Comparison of ENCODE assay signal across 11 cellular contexts in genomic region chr15:85402195-85402921, GRCh38. TPM values are rescaled to one million over a fixed set of nuclear protein-coding genes. Genes with fewer than 3 reads are reported as not detected.
DNase-seq lines count a peak whose midpoint lies in the region; ATAC-seq and TF ChIP-seq lines count a peak whose summit lies in the region.
"Had no signal": no experiment of that assay in that cellular context is flagged by ENCODE, and none has a peak within 500 bp of the region (broad histone marks: within the 10 kb centered on the region; RNA-seq: fewer than 3 reads in every experiment).

No MANE protein-coding gene starts in this region.

- H3K9ac ChIP-seq in HUES64 (ENCODE audit: low read depth, low read length): peak overlapping the region; percentile 7; the same call in 1 of the 2 replicates

- DNase-seq in CD4-positive, alpha-beta T cell: no peak
- DNase-seq in central memory CD8-positive, alpha-beta T cell (ENCODE audit: low spot score in 2 of 2): no peak
- no peak for DNase-seq in naive thymus-derived CD8-positive, alpha-beta T cell
- no peak for DNase-seq in adrenal gland
- no peak for DNase-seq in GM10248 (ENCODE audit: extremely low spot score)
- DNase-seq in SHP77 treated with DMSO at 0.1 percent for 48 hours (lab: John Stamatoyannopoulos, UW): no peak
- DNase-seq: central memory CD4-positive, alpha-beta T cell; NCI-H510A; pancreas had no signal

- no peak for TF ChIP-seq POLR2A in adrenal gland (IDR thresholded peaks at IDR 0.05)

- no peak overlapping the region for H3K27ac ChIP-seq in CD4-positive, alpha-beta T cell (ENCODE audit: low read depth, low read length)
- 0 out of 2 replicates have a peak overlapping the region, but pooled peaks have one; percentile 32 for H3K27ac ChIP-seq in HUES64 (ENCODE audit: low read depth, low read length)
- H3K27ac ChIP-seq in adrenal gland: peak overlapping the region in 1 of 5 donors; percentile 10

- no peaks in the 10 kb centered on the region for H3K36me3 ChIP-seq in HUES64 (ENCODE audit: insufficient read depth, low read length)
- no peaks in the 10 kb centered on the region for H3K36me3 ChIP-seq in adrenal gland (replicated peaks in 1 of 2)
- H3K36me3 ChIP-seq: pancreas had no signal

- WGBS in HUES64: 88% methylated on average over 5 of the region's 5 CpGs
- 62 to 75% (median 66%) methylated on average over 5 of the region's 5 CpGs for WGBS in adrenal gland, 4 donors

- no peak overlapping the region for H3K4me3 ChIP-seq in HUES64 (ENCODE audit: low read length)
- no peak overlapping the region for H3K4me3 ChIP-seq in adrenal gland
- H3K4me3 ChIP-seq: pancreas had no signal

- no peaks in the 10 kb centered on the region for H3K9me3 Mint-ChIP-seq in CD4-positive, alpha-beta T cell
- H3K9me3 Mint-ChIP-seq in central memory CD8-positive, alpha-beta T cell: no peaks in the 10 kb centered on the region
- H3K9me3 Mint-ChIP-seq in naive thymus-derived CD8-positive, alpha-beta T cell: no peaks in the 10 kb centered on the region

- peaks cover 90% of the 10 kb centered on the region for H3K4me1 Mint-ChIP-seq in CD4-positive, alpha-beta T cell (ENCODE audit: low read depth)
- H3K4me1 Mint-ChIP-seq in central memory CD8-positive, alpha-beta T cell: peaks cover 50% of the 10 kb centered on the region
- H3K4me1 Mint-ChIP-seq in naive thymus-derived CD8-positive, alpha-beta T cell: peaks cover 33 to 88% (median 73%) of the 10 kb centered on the region in 4 donors

- intact Hi-C loops in CD4-positive, alpha-beta T cell (cut with DNase I, micrococcal nuclease): no loop called here
- intact Hi-C loops in adrenal gland (cut with DNase I): no loop called here

- no peaks in the 10 kb centered on the region for H3K36me3 Mint-ChIP-seq in CD4-positive, alpha-beta T cell (ENCODE audit: low read depth)
- peaks cover 4% of the 10 kb centered on the region for H3K36me3 Mint-ChIP-seq in central memory CD8-positive, alpha-beta T cell (ENCODE audit: insufficient read depth)
- peaks cover 0 to 2% (median 0%) of the 10 kb centered on the region in 3 donors for H3K36me3 Mint-ChIP-seq in naive thymus-derived CD8-positive, alpha-beta T cell

- H3K27me3 ChIP-seq in CD4-positive, alpha-beta T cell (ENCODE audit: control insufficient read depth, insufficient read depth, low read length): no peaks in the 10 kb centered on the region
- H3K27me3 ChIP-seq in HUES64 (ENCODE audit: insufficient read depth, low read length): no peaks in the 10 kb centered on the region
- H3K27me3 ChIP-seq in adrenal gland: no peaks in the 10 kb centered on the region
- H3K27me3 ChIP-seq: pancreas had no signal

- no peak for TF ChIP-seq CTCF in CD4-positive, alpha-beta T cell (IDR thresholded peaks at IDR 0.05)
- no peak for TF ChIP-seq CTCF in adrenal gland (IDR thresholded peaks at IDR 0.05)
- no peak for TF ChIP-seq CTCF in GM10248 (IDR thresholded peaks at IDR 0.05; ENCODE audit: control extremely low read depth, extremely low read depth, low read depth, missing control alignments)

- peak overlapping the region; percentile 31 for H3K27ac Mint-ChIP-seq in CD4-positive, alpha-beta T cell
- peak overlapping the region; percentile 61 for H3K27ac Mint-ChIP-seq in central memory CD8-positive, alpha-beta T cell (ENCODE audit: low read depth)
- H3K27ac Mint-ChIP-seq in naive thymus-derived CD8-positive, alpha-beta T cell: peak overlapping the region in 7 of 10 donors; percentile 4 to 92 (median 58)

- ATAC-seq in CD4-positive, alpha-beta T cell (ENCODE audit: poor library complexity): no peak
- ATAC-seq in central memory CD8-positive, alpha-beta T cell (replicated peaks; ENCODE audit: extremely low read depth, poor library complexity, severe bottlenecking): no peak
- ATAC-seq in naive thymus-derived CD8-positive, alpha-beta T cell: peak; percentile 53 to 62
- ATAC-seq in HG03196 (IDR thresholded peaks at IDR 0.05; ENCODE audit: unreplicated experiment): no peak
- ATAC-seq: pancreas had no signal

- H3K4me3 Mint-ChIP-seq in CD4-positive, alpha-beta T cell: no peak overlapping the region
- no peak overlapping the region for H3K4me3 Mint-ChIP-seq in central memory CD8-positive, alpha-beta T cell
- H3K4me3 Mint-ChIP-seq in naive thymus-derived CD8-positive, alpha-beta T cell: peak overlapping the region in 7 of 10 donors; percentile 1 to 65 (median 16)

- POLR2A ChIA-PET in CD4-positive, alpha-beta T cell (lab: Charles Lee): interaction anchor here (0.6 to 3.7 kb wide), 5 partner anchors 9 to 87 kb away, joined by 3 to 18 read pairs (median 6); partner anchors contain the start of gene AKAP13
- POLR2A ChIA-PET in naive thymus-derived CD8-positive, alpha-beta T cell (lab: Charles Lee): interaction anchor here (0.6 to 1.6 kb wide), 6 partner anchors 11 to 91 kb away, joined by 3 to 5 read pairs (median 4); partner anchors contain the start of gene AKAP13
- POLR2A ChIA-PET in GM10248 (lab: Yijun Ruan, JAX): no interaction called here

- H3K4me1 ChIP-seq in HUES64 (ENCODE audit: insufficient read depth, low read length) (peaks cover 44% of the 10 kb centered on the region), adrenal gland (replicated peaks in 1 of 2) (peaks cover 21 to 46% of the 10 kb centered on the region in 2 donors)

- CTCF ChIA-PET in CD4-positive, alpha-beta T cell (lab: Charles Lee): interaction anchor here (2.5 to 3.3 kb wide), 2 partner anchors 11 to 106 kb away, joined by 10 to 11 read pairs; no protein-coding TSS in a partner anchor
- CTCF ChIA-PET in GM10248 (lab: Yijun Ruan, JAX): interaction anchor here (0.8 to 6.5 kb wide), 7 partner anchors 11 to 106 kb away, joined by 3 to 80 read pairs (median 17); no protein-coding TSS in a partner anchor

- no peaks in the 10 kb centered on the region for H3K27me3 Mint-ChIP-seq in CD4-positive, alpha-beta T cell
- no peaks in the 10 kb centered on the region for H3K27me3 Mint-ChIP-seq in central memory CD8-positive, alpha-beta T cell
- H3K27me3 Mint-ChIP-seq in naive thymus-derived CD8-positive, alpha-beta T cell: no peaks in the 10 kb centered on the region

- H3K9me3 ChIP-seq in CD4-positive, alpha-beta T cell (ENCODE audit: control insufficient read depth, low read length): no peaks in the 10 kb centered on the region
- H3K9me3 ChIP-seq in HUES64 (ENCODE audit: insufficient read depth, low read depth, low read length) (no peaks in the 10 kb centered on the region), adrenal gland (replicated peaks in 1 of 3) (no peaks in the 10 kb centered on the region)
- H3K9me3 ChIP-seq: pancreas had no signal

RNA-seq across cellular contexts. Expression of gene AKAP13, which starts 22.0 kb away (rescaled TPM):
- total RNA-seq in CD4-positive, alpha-beta T cell: 100 to 1,000 TPM; 282 to 304 TPM
- polyA plus RNA-seq in HUES64 (2013, experiment 1 of 2): 22.5 TPM
- polyA plus RNA-seq in HUES64 (2013, experiment 2 of 2): 23.3 TPM
- total RNA-seq in naive thymus-derived CD8-positive, alpha-beta T cell: 100 to 1,000 TPM; 240 to 244 TPM
- polyA plus RNA-seq in naive thymus-derived CD8-positive, alpha-beta T cell: 100 to 1,000 TPM; 113 to 131 (median 120) TPM
- total RNA-seq in adrenal gland: 100 to 1,000 TPM in 4 of 8 donors, 10 to 100 TPM in 4; 69.3 to 144 (median 108) TPM
- 10 to 100 TPM; 42.7 to 83.6 (median 63.0) TPM for polyA plus RNA-seq in adrenal gland

Comparison
In these comparisons a context has a peak if more than half of its experiments do, and no peak if none do; other contexts are left out.
1. ATAC-seq: peak in naive thymus-derived CD8-positive, alpha-beta T cell (2 of 2); none in CD4-positive, alpha-beta T cell (single experiment), central memory CD8-positive, alpha-beta T cell (single experiment) and HG03196 (single experiment).
2. H3K4me3 Mint-ChIP-seq: peak in naive thymus-derived CD8-positive, alpha-beta T cell (7 of 10); none in CD4-positive, alpha-beta T cell (single experiment) and central memory CD8-positive, alpha-beta T cell (single experiment).
3. Peak in every context shown above with its lines, with median percentiles within 50 percentile points of each other: H3K27ac Mint-ChIP-seq.